ENCODE assay signal across 8 cellular contexts in genomic region chr2:201191132-201191875, GRCh38. TPM values are rescaled to one million over a fixed set of nuclear protein-coding genes. Genes with fewer than 3 reads are reported as not detected.
DNase-seq lines count a peak whose midpoint lies in the region; ATAC-seq and TF ChIP-seq lines count a peak whose summit lies in the region.

No MANE protein-coding gene starts in this region.

- DNase-seq in activated naive CD4-positive, alpha-beta T cell treated with anti-CD3 and anti-CD28 coated beads, Interleukin-2, amount 50 U/mL, for 16 hours = no peak
- DNase-seq in T-cell (peak in 13 of 34 experiments; percentile 13 to 42 (median 21)), cardiac muscle cell (ENCODE audit: low read depth in 1 of 2, low spot score in 1 of 2) (peak in 1 of 2 donors; percentile 87)
- no peak for DNase-seq in stimulated activated CD4-positive, alpha-beta T cell treated with anti-CD3 and anti-CD28 coated beads, Interleukin-1b, Interleukin-23, amount 100 ng/mL, for 48 hours

- CTCF ChIA-PET in T-cell (lab: Charles Lee) = interaction anchor here (1.1 to 6.9 kb wide), 3 partner anchors 8 to 41 kb away, joined by 3 to 68 read pairs (median 20); partner anchors contain the start of gene CASP10 (in 2 of the 2)

- H3K27me3 Mint-ChIP-seq in activated naive CD4-positive, alpha-beta T cell treated with anti-CD3 and anti-CD28 coated beads, Interleukin-2, amount 50 U/mL, for 24 hours = no peaks in the 10 kb centered on the region
- no peaks in the 10 kb centered on the region for H3K27me3 Mint-ChIP-seq in T-cell

- peaks cover 86% of the 10 kb centered on the region for H3K4me1 Mint-ChIP-seq in activated naive CD4-positive, alpha-beta T cell treated with anti-CD3 and anti-CD28 coated beads, Interleukin-2, amount 50 U/mL, for 24 hours
- H3K4me1 Mint-ChIP-seq in T-cell = peaks cover 85 to 94% (median 92%) of the 10 kb centered on the region in 3 donors

- WGBS in thymus = 13% methylated on average over 4 of the region's 4 CpGs

- TF ChIP-seq CTCF in cardiac muscle cell (IDR thresholded peaks at IDR 0.05; ENCODE audit: low read depth, low read length) = no peak

- ATAC-seq in T-cell (replicated peaks in 1 of 4) (peak; percentile 91 to 98 (median 95)), GM18498 (IDR thresholded peaks at IDR 0.05; ENCODE audit: unreplicated experiment) (no peak), HG02973 (IDR thresholded peaks at IDR 0.05; ENCODE audit: unreplicated experiment) (no peak)

- peak overlapping the region; percentile 48 for H3K27ac ChIP-seq in cardiac muscle cell
- H3K27ac ChIP-seq in thymus (ENCODE audit: low read depth) = peak overlapping the region; percentile 86

- H3K27me3 ChIP-seq in cardiac muscle cell = no peaks in the 10 kb centered on the region
- H3K27me3 ChIP-seq in thymus (ENCODE audit: control insufficient read depth, insufficient read depth) = no peaks in the 10 kb centered on the region

- POLR2A ChIA-PET in T-cell (lab: Charles Lee) = interaction anchor here (0.6 to 1.1 kb wide), 3 partner anchors 13 to 327 kb away, joined by 3 to 4 read pairs (median 3); partner anchors contain the start of gene NIF3L1 (in 1 of the 2)

- peak overlapping the region; percentile 93 for H3K27ac Mint-ChIP-seq in activated naive CD4-positive, alpha-beta T cell treated with anti-CD3 and anti-CD28 coated beads, Interleukin-2, amount 50 U/mL, for 24 hours
- peak overlapping the region; percentile 85 to 94 for H3K27ac Mint-ChIP-seq in T-cell

- H3K4me1 ChIP-seq in cardiac muscle cell (ENCODE audit: low read depth) (no peaks in the 10 kb centered on the region), thymus (ENCODE audit: control insufficient read depth, insufficient read depth, low read length) (peaks cover 12% of the 10 kb centered on the region)

- peaks cover 22% of the 10 kb centered on the region for H3K36me3 Mint-ChIP-seq in activated naive CD4-positive, alpha-beta T cell treated with anti-CD3 and anti-CD28 coated beads, Interleukin-2, amount 50 U/mL, for 24 hours
- H3K36me3 Mint-ChIP-seq in T-cell = peaks cover 54% of the 10 kb centered on the region

- H3K36me3 ChIP-seq in cardiac muscle cell (no peaks in the 10 kb centered on the region), thymus (ENCODE audit: control insufficient read depth, insufficient read depth) (peaks cover 10% of the 10 kb centered on the region)

- H3K4me3 Mint-ChIP-seq in activated naive CD4-positive, alpha-beta T cell treated with anti-CD3 and anti-CD28 coated beads, Interleukin-2, amount 50 U/mL, for 24 hours = peak overlapping the region; percentile 71
- H3K4me3 Mint-ChIP-seq in T-cell = peak overlapping the region; percentile 18 to 74 (median 60)

- no peaks in the 10 kb centered on the region for H3K9me3 ChIP-seq in cardiac muscle cell (ENCODE audit: low read depth)
- H3K9me3 ChIP-seq in thymus (ENCODE audit: control insufficient read depth) = no peaks in the 10 kb centered on the region

- H3K9me3 Mint-ChIP-seq in activated naive CD4-positive, alpha-beta T cell treated with anti-CD3 and anti-CD28 coated beads, Interleukin-2, amount 50 U/mL, for 24 hours = no peaks in the 10 kb centered on the region
- peaks cover 0 to 3% (median 2%) of the 10 kb centered on the region in 3 donors for H3K9me3 Mint-ChIP-seq in T-cell

- H3K4me3 ChIP-seq in cardiac muscle cell (no peak overlapping the region), thymus (ENCODE audit: low read length) (no peak overlapping the region)

RNA-seq across cellular contexts. Expression of gene CASP10, which starts 8.4 kb away (rescaled TPM):
- total RNA-seq in T-cell = 10 to 100 TPM; 23.3 to 46.4 (median 29.2) TPM
- 0.86 and 1.0 TPM in 2 replicates for total RNA-seq in cardiac muscle cell
- 0.45 TPM in 1 of 2 replicates, not detected in the other for polyA plus RNA-seq in cardiac muscle cell
- polyA plus RNA-seq in thymus = 7.7 TPM

Comparison
In these comparisons a context has a peak if more than half of its experiments do, and no peak if none do; other contexts are left out.
1. ATAC-seq: peak in T-cell (4 of 4); none in GM18498 (single experiment) and HG02973 (single experiment).
2. RNA of gene CASP10, which starts 8.4 kb away (total RNA-seq): 23.3 to 46.4 TPM in T-cell; 0.86 to 1.0 TPM in cardiac muscle cell; every median in the first group is over 10 times any median in the second.